ENCODE assay signal across 30 cellular contexts in the genomic region with DNA sequence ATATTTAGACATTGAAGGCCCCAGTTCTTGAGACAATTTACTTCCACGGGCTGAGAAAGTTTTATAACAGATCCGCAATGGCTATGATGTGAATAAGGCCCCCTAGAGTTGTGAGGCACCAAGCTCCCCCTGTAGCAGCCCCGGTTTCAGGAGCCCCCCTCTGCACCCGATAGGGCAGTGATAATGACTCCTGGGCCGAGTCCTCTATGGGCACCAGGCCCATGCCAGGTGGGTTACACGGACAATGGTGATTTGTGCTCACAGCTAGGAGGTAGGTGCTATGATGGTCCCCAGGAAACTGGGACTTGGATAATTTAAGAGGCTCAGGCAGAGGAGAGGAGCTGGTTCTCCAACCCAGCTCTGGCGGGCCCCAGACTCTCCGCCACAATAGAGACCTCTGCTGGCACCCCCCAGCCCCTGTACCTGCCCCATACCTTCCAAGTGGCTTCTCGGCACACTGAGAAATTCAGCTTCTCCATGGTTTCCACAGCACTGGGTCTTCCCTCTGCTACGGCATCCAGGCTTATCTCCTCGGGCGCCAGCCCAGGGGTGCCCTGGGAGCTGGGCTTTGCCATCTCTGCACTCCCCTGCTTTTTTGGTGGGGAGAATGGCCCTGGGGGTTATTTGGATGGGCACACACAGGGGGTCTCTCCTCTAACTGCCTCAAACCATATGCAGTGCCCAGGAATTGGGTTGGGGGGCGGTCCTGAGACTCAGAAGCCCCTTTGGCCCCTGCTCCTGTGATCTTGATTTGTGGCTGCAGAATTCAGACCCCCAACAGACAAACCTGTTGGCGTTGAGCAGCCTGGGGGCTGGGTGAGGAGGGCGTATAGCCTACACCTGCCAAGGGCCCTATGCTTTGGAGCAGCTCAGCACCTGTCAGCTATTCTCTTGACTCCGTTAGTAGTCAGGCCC. TPM values are rescaled to one million over a fixed set of nuclear protein-coding genes. Genes with fewer than 3 reads are reported as not detected.
DNase-seq lines count a peak whose midpoint lies in the region; ATAC-seq and TF ChIP-seq lines count a peak whose summit lies in the region.
"Had no signal": no experiment of that assay in that cellular context is flagged by ENCODE, and none has a peak within 500 bp of the region (broad histone marks: within the 10 kb centered on the region; RNA-seq: fewer than 3 reads in every experiment).

No MANE protein-coding gene starts in this region.

- TF ChIP-seq CTCF in AG04450 (IDR thresholded peaks at IDR 0.05; ENCODE audit: low read depth, low read length), result no peak
- TF ChIP-seq CTCF in coronary artery (IDR thresholded peaks at IDR 0.05), result no peak
- no peak for TF ChIP-seq CTCF in sigmoid colon (IDR thresholded peaks at IDR 0.05)

- POLR2A ChIA-PET in activated CD4-positive, alpha-beta memory T cell treated with anti-CD3 and anti-CD28 coated beads for 36 hours (lab: Charles Lee), result interaction anchor here (1.4 kb wide), 1 partner anchor 11 kb away, joined by 4 read pairs; no protein-coding TSS in a partner anchor
- POLR2A ChIA-PET in activated CD4-positive, alpha-beta memory T cell treated with anti-CD3 and anti-CD28 coated beads, Interleukin-2, amount 10 ng/mL, durations not matched to agents 7 days and 5 days (lab: Charles Lee), result interaction anchor here (0.8 to 1.1 kb wide), 3 partner anchors 17 to 132 kb away, joined by 3 read pairs; a partner anchor contains a TSS
- POLR2A ChIA-PET in AG04450 (lab: Yijun Ruan, JAX), result interaction anchor here (0.5 kb wide), 1 partner anchor 76 kb away, joined by 3 read pairs; no protein-coding TSS in a partner anchor

- H3K4me1 Mint-ChIP-seq in activated CD4-positive, alpha-beta memory T cell treated with anti-CD3 and anti-CD28 coated beads for 36 hours (ENCODE audit: low read depth), result no peaks in the 10 kb centered on the region
- no peaks in the 10 kb centered on the region for H3K4me1 Mint-ChIP-seq in activated CD4-positive, alpha-beta memory T cell treated with anti-CD3 and anti-CD28 coated beads, Interleukin-2, amount 10 ng/mL, durations not matched to agents 7 days and 5 days
- H3K4me1 Mint-ChIP-seq: stimulated activated naive CD8-positive, alpha-beta T cell treated with anti-CD3 and anti-CD28 coated beads, Interleukin-15, amount 100 ng/mL, for 72 hours had no signal

- intact Hi-C loops in activated CD4-positive, alpha-beta memory T cell treated with anti-CD3 and anti-CD28 coated beads for 36 hours (cut with micrococcal nuclease), result no loop called here
- intact Hi-C loops in sigmoid colon (cut with DNase I), result no loop called here

- H3K9me3 ChIP-seq in AG04450 (ENCODE audit: control insufficient read depth, insufficient read depth, low read length), result no peaks in the 10 kb centered on the region
- H3K9me3 ChIP-seq in sigmoid colon, result no peaks in the 10 kb centered on the region
- H3K9me3 ChIP-seq: adrenal gland, BE2C, esophagus squamous epithelium, pancreas, tibial artery had no signal

- H3K36me3 Mint-ChIP-seq in activated CD4-positive, alpha-beta memory T cell treated with anti-CD3 and anti-CD28 coated beads for 36 hours, result no peaks in the 10 kb centered on the region
- H3K36me3 Mint-ChIP-seq in activated CD4-positive, alpha-beta memory T cell treated with anti-CD3 and anti-CD28 coated beads, Interleukin-2, amount 10 ng/mL, durations not matched to agents 7 days and 5 days (ENCODE audit: low read depth), result no peaks in the 10 kb centered on the region

- no peaks in the 10 kb centered on the region for H3K36me3 ChIP-seq in sigmoid colon
- H3K36me3 ChIP-seq: adrenal gland, BE2C, brain microvascular endothelial cell, esophagus squamous epithelium, pancreas, tibial artery had no signal

- H3K27ac ChIP-seq in AG04450 (ENCODE audit: low read depth, low read length) (peak overlapping the region; percentile 11), coronary artery (no peak overlapping the region), sigmoid colon (no peak overlapping the region)
- H3K27ac ChIP-seq: adrenal gland, brain microvascular endothelial cell, esophagus squamous epithelium, pancreas, RWPE1, tibial artery, VCaP had no signal

- H3K4me3 ChIP-seq in AG04450 (ENCODE audit: low read depth, low read length), result no peak overlapping the region
- H3K4me3 ChIP-seq in coronary artery, result no peak overlapping the region
- H3K4me3 ChIP-seq in sigmoid colon, result no peak overlapping the region
- H3K4me3 ChIP-seq: adrenal gland, esophagus squamous epithelium, pancreas, tibial artery had no signal

- peak; percentile 2 for DNase-seq in activated CD4-positive, alpha-beta memory T cell treated with anti-CD3 and anti-CD28 coated beads for 36 hours
- no peak for DNase-seq in activated CD4-positive, alpha-beta memory T cell treated with anti-CD3 and anti-CD28 coated beads, Interleukin-2, amount 10 ng/mL, durations not matched to agents 7 days and 5 days
- DNase-seq in AG04450 (ENCODE audit: low read depth, low spot score) (no peak), coronary artery (ENCODE audit: low spot score) (peak; percentile 56), sigmoid colon (peak; percentile 40), mucosa of gallbladder (ENCODE audit: low spot score) (no peak), NCI-H226 (no peak)
- DNase-seq: activated CD4-positive, alpha-beta T cell treated with anti-CD3 and anti-CD28 coated beads for 48 hours; activated gamma-delta T cell treated with Interleukin-2 at 50 U/mL for 16 hours; adrenal gland; BE2C; brain microvascular endothelial cell; effector memory CD8-positive, alpha-beta T cell; esophagus squamous epithelium; GF-D8; hippocampal formation; midbrain; NCI-H1436 treated with DMSO at 0.1 percent for 48 hours; NCI-H2171; NCI-H526 treated with DMSO at 0.1 percent for 48 hours had no signal

- H3K27ac Mint-ChIP-seq in activated CD4-positive, alpha-beta memory T cell treated with anti-CD3 and anti-CD28 coated beads for 36 hours, result no peak overlapping the region
- H3K27ac Mint-ChIP-seq in activated CD4-positive, alpha-beta memory T cell treated with anti-CD3 and anti-CD28 coated beads, Interleukin-2, amount 10 ng/mL, durations not matched to agents 7 days and 5 days, result no peak overlapping the region
- H3K27ac Mint-ChIP-seq: effector memory CD8-positive, alpha-beta T cell; nephron; stimulated activated naive CD8-positive, alpha-beta T cell treated with anti-CD3 and anti-CD28 coated beads, Interleukin-15, amount 100 ng/mL, for 72 hours; T-helper 2 cell treated with Interferon-gamma antibody and Interleukin-4, amounts not matched to agents 5 μg/mL and 100 μg/mL, for 36 hours had no signal

- no peaks in the 10 kb centered on the region for H3K9me3 Mint-ChIP-seq in activated CD4-positive, alpha-beta memory T cell treated with anti-CD3 and anti-CD28 coated beads for 36 hours
- H3K9me3 Mint-ChIP-seq in activated CD4-positive, alpha-beta memory T cell treated with anti-CD3 and anti-CD28 coated beads, Interleukin-2, amount 10 ng/mL, durations not matched to agents 7 days and 5 days, result no peaks in the 10 kb centered on the region
- H3K9me3 Mint-ChIP-seq: effector memory CD8-positive, alpha-beta T cell; nephron; stimulated activated naive CD8-positive, alpha-beta T cell treated with anti-CD3 and anti-CD28 coated beads, Interleukin-15, amount 100 ng/mL, for 72 hours; T-helper 2 cell treated with Interferon-gamma antibody and Interleukin-4, amounts not matched to agents 5 μg/mL and 100 μg/mL, for 36 hours had no signal

- H3K4me3 Mint-ChIP-seq in activated CD4-positive, alpha-beta memory T cell treated with anti-CD3 and anti-CD28 coated beads for 36 hours, result no peak overlapping the region
- H3K4me3 Mint-ChIP-seq in activated CD4-positive, alpha-beta memory T cell treated with anti-CD3 and anti-CD28 coated beads, Interleukin-2, amount 10 ng/mL, durations not matched to agents 7 days and 5 days, result no peak overlapping the region
- H3K4me3 Mint-ChIP-seq: effector memory CD8-positive, alpha-beta T cell; nephron; stimulated activated naive CD8-positive, alpha-beta T cell treated with anti-CD3 and anti-CD28 coated beads, Interleukin-15, amount 100 ng/mL, for 72 hours; T-helper 2 cell treated with Interferon-gamma antibody and Interleukin-4, amounts not matched to agents 5 μg/mL and 100 μg/mL, for 36 hours had no signal

- CTCF ChIA-PET in activated CD4-positive, alpha-beta memory T cell treated with anti-CD3 and anti-CD28 coated beads for 36 hours (lab: Charles Lee), result interaction anchor here (1.8 kb wide), 1 partner anchor 39 kb away, joined by 6 read pairs; no protein-coding TSS in a partner anchor
- CTCF ChIA-PET in activated CD4-positive, alpha-beta memory T cell treated with anti-CD3 and anti-CD28 coated beads, Interleukin-2, amount 10 ng/mL, durations not matched to agents 7 days and 5 days (lab: Charles Lee), result interaction anchor here (1.2 to 1.4 kb wide), 2 partner anchors 39 to 169 kb away, joined by 3 to 4 read pairs; no protein-coding TSS in a partner anchor
- CTCF ChIA-PET in AG04450 (lab: Charles Lee), result no interaction called here

- no peak for ATAC-seq in HG03139 (IDR thresholded peaks at IDR 0.05; ENCODE audit: unreplicated experiment)
- ATAC-seq: effector memory CD8-positive, alpha-beta T cell; pancreas; stimulated activated naive CD8-positive, alpha-beta T cell treated with anti-CD3 and anti-CD28 coated beads, Interleukin-15, amount 100 ng/mL, for 72 hours had no signal

- WGBS in sigmoid colon, 2 donors, result 75 to 86% methylated on average over 16 of the region's 16 CpGs

- H3K27me3 ChIP-seq in AG04450 (ENCODE audit: control insufficient read depth, insufficient read depth, low read length), result peaks cover 60% of the 10 kb centered on the region
- peaks cover 0 to 19% (median 8%) of the 10 kb centered on the region in 3 donors for H3K27me3 ChIP-seq in sigmoid colon
- H3K27me3 ChIP-seq: adrenal gland, BE2C, pancreas had no signal

- H3K27me3 Mint-ChIP-seq in activated CD4-positive, alpha-beta memory T cell treated with anti-CD3 and anti-CD28 coated beads for 36 hours, result peaks cover 4% of the 10 kb centered on the region
- H3K27me3 Mint-ChIP-seq in activated CD4-positive, alpha-beta memory T cell treated with anti-CD3 and anti-CD28 coated beads, Interleukin-2, amount 10 ng/mL, durations not matched to agents 7 days and 5 days, result peaks cover 40% of the 10 kb centered on the region

- no peaks in the 10 kb centered on the region for H3K4me1 ChIP-seq in sigmoid colon
- H3K4me1 ChIP-seq: adrenal gland, pancreas, tibial artery had no signal

- no peak for TF ChIP-seq POLR2A in sigmoid colon (IDR thresholded peaks at IDR 0.05)

- TF ChIP-seq EP300 in sigmoid colon (IDR thresholded peaks at IDR 0.05), result no peak

RNA-seq across cellular contexts. Expression of a gene that starts 12.2 kb away (rescaled TPM):
- under 1 TPM; 0.05 to 0.12 TPM for total RNA-seq in activated CD4-positive, alpha-beta memory T cell treated with anti-CD3 and anti-CD28 coated beads for 36 hours
- total RNA-seq in activated CD4-positive, alpha-beta memory T cell treated with anti-CD3 and anti-CD28 coated beads, Interleukin-2, amount 10 ng/mL, durations not matched to agents 7 days and 5 days, result under 1 TPM; 0.20 to 0.33 TPM
- polyA plus RNA-seq in AG04450 (2011; rRNA removed) (0.04 and 0.05 TPM in 2 replicates), sigmoid colon (under 1 TPM in 1 of 3 donors, not detected in 2; 0.42 TPM)
- not detected in 2 replicates for polyA minus RNA-seq in AG04450 (2011; rRNA and poly(A)+ RNA removed)
- total RNA-seq in sigmoid colon (under 1 TPM in 3 of 4 donors, not detected in 1; 0.14 to 0.36 (median 0.28) TPM), mucosa of gallbladder (5.2 TPM)
- total RNA-seq: A673, H4 had no signal

RNA-seq across cellular contexts. Expression of a gene that starts 15.0 kb away (rescaled TPM):
- total RNA-seq in activated CD4-positive, alpha-beta memory T cell treated with anti-CD3 and anti-CD28 coated beads for 36 hours, result 10 to 100 TPM; 21.7 to 22.9 TPM
- 10 to 100 TPM; 25.5 to 28.6 TPM for total RNA-seq in activated CD4-positive, alpha-beta memory T cell treated with anti-CD3 and anti-CD28 coated beads, Interleukin-2, amount 10 ng/mL, durations not matched to agents 7 days and 5 days
- 0.04 and 0.06 TPM in 2 replicates for polyA plus RNA-seq in AG04450 (2011; rRNA removed)
- polyA minus RNA-seq in AG04450 (2011; rRNA and poly(A)+ RNA removed), result not detected in 2 replicates
- total RNA-seq in sigmoid colon, result 10 to 100 TPM in 1 of 4 donors, 1 to 10 TPM in 3; 6.0 to 15.3 (median 8.1) TPM
- 10 to 100 TPM in 1 of 3 donors, 1 to 10 TPM in 2; 4.6 to 11.3 (median 4.8) TPM for polyA plus RNA-seq in sigmoid colon
- total RNA-seq in mucosa of gallbladder, result 18.8 TPM
- total RNA-seq: A673 had no signal

Comparison
In these comparisons a context has a peak if more than half of its experiments do, and no peak if none do; other contexts are left out.
1. DNase-seq: peak in activated CD4-positive, alpha-beta memory T cell treated with anti-CD3 and anti-CD28 coated beads for 36 hours (single experiment), coronary artery (single experiment) and sigmoid colon (single experiment); none in activated CD4-positive, alpha-beta memory T cell treated with anti-CD3 and anti-CD28 coated beads, Interleukin-2, amount 10 ng/mL, durations not matched to agents 7 days and 5 days (single experiment), AG04450 (single experiment), mucosa of gallbladder (single experiment) and NCI-H226 (single experiment).